16 cellular contexts compared by ENCODE assay signal in genomic region chr4:27024807-27025206, GRCh38.
"Had no signal": no experiment of that assay in that cellular context is flagged by ENCODE, and none has a peak within 500 bp of the region (broad histone marks: within the 10 kb centered on the region; RNA-seq: fewer than 3 reads in every experiment).

No MANE protein-coding gene starts in this region.

- H3K27me3 Mint-ChIP-seq: activated CD4-positive, alpha-beta memory T cell treated with anti-CD3 and anti-CD28 coated beads for 36 hours; activated naive CD8-positive, alpha-beta T cell treated with anti-CD3 and anti-CD28 coated beads for 36 hours had no signal

- H3K4me1 ChIP-seq: esophagus squamous epithelium, foreskin keratinocyte, spleen had no signal

- ATAC-seq: foreskin keratinocyte; heart right ventricle; sciatic nerve; stimulated activated naive CD8-positive, alpha-beta T cell treated with anti-CD3 and anti-CD28 coated beads, Interleukin-15, Interleukin-2, amounts not matched to agents 100 U/mL and 50 U/mL, for 24 hours had no signal

- DNase-seq: activated CD4-positive, alpha-beta memory T cell treated with anti-CD3 and anti-CD28 coated beads for 36 hours; activated CD4-positive, CD25-positive, alpha-beta regulatory T cell treated with anti-CD3 and anti-CD28 coated beads, Interleukin-2, amount 50 U/mL, for 72 hours; activated gamma-delta T cell treated with Interleukin-2 at 50 U/mL for 16 hours; activated naive CD8-positive, alpha-beta T cell treated with anti-CD3 and anti-CD28 coated beads for 36 hours; activated T-cell treated with anti-CD3 and anti-CD28 coated beads, Interleukin-2, amount 50 U/mL, for 48 hours; dorsolateral prefrontal cortex; esophagus squamous epithelium; foreskin keratinocyte; heart right ventricle; kidney glomerular epithelial cell; midbrain; spleen; stimulated activated CD4-positive, alpha-beta T cell treated with anti-CD3 and anti-CD28 coated beads, Interleukin-1b, Interleukin-23, amount 100 ng/mL, for 48 hours; stimulated activated naive CD8-positive, alpha-beta T cell treated with anti-CD3 and anti-CD28 coated beads, Interleukin-15, Interleukin-2, amounts not matched to agents 100 U/mL and 50 U/mL, for 24 hours; SW 1271 had no signal

- H3K27ac Mint-ChIP-seq: activated CD4-positive, alpha-beta memory T cell treated with anti-CD3 and anti-CD28 coated beads for 36 hours had no signal

- H3K27ac ChIP-seq: dorsolateral prefrontal cortex, esophagus squamous epithelium, foreskin keratinocyte, heart right ventricle, spleen had no signal

- H3K9me3 ChIP-seq: esophagus squamous epithelium, heart right ventricle, spleen had no signal

- H3K4me3 ChIP-seq: dorsolateral prefrontal cortex, esophagus squamous epithelium, heart right ventricle, spleen had no signal

- H3K9me3 Mint-ChIP-seq: activated CD4-positive, alpha-beta memory T cell treated with anti-CD3 and anti-CD28 coated beads for 36 hours; activated naive CD8-positive, alpha-beta T cell treated with anti-CD3 and anti-CD28 coated beads for 36 hours had no signal

- H3K4me3 Mint-ChIP-seq: activated CD4-positive, alpha-beta memory T cell treated with anti-CD3 and anti-CD28 coated beads for 36 hours; activated naive CD8-positive, alpha-beta T cell treated with anti-CD3 and anti-CD28 coated beads for 36 hours had no signal

- H3K27me3 ChIP-seq: dorsolateral prefrontal cortex, esophagus squamous epithelium, heart right ventricle, spleen had no signal
